In the genomic region with DNA sequence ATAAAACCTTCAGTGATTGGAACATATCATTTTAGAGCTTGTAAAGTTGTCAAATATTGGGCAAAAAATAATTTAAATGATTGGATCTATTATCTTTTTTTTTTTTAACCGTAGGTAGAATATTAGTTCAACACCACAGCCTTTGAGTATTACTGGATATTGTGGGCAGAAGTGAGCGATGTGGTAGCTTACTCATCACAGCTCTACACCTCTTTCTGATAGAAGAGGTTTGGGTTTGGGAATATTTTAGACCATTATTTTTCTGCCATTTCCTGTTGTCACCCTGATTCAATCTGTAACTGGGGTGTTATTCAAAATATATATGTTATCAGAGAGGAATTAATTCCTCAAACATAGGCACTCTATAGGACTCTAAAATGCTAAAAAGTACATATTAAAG, we compare ENCODE assay signal across 17 cellular contexts. TPM values are rescaled to one million over a fixed set of nuclear protein-coding genes. Genes with fewer than 3 reads are reported as not detected.
DNase-seq lines count a peak whose midpoint lies in the region; ATAC-seq and TF ChIP-seq lines count a peak whose summit lies in the region.
"Had no signal": no experiment of that assay in that cellular context is flagged by ENCODE, and none has a peak within 500 bp of the region (broad histone marks: within the 10 kb centered on the region; RNA-seq: fewer than 3 reads in every experiment).

No MANE protein-coding gene starts in this region.

- DNase-seq in mammary epithelial cell, result peak; percentile 62
- DNase-seq in breast epithelium (ENCODE audit: low spot score in 2 of 2), result no peak
- DNase-seq in NCI-H226, result peak; percentile 54
- peak; percentile 11 for DNase-seq in dedifferentiated amniotic fluid mesenchymal stem cell (ENCODE audit: extremely low spot score)
- DNase-seq in stimulated activated naive CD8-positive, alpha-beta T cell treated with anti-CD3 and anti-CD28 coated beads, Interleukin-15, amount 100 ng/mL, for 72 hours, result peak in 1 of 2 donors; percentile 30
- DNase-seq in H4 (ENCODE audit: low spot score), result no peak
- DNase-seq: ACHN; C1 segment of cervical spinal cord; CD8-positive, alpha-beta memory T cell; DMS53; NCI-H1417; NCI-H1930; NCI-H345; NCI-H524 treated with DMSO at 0.1 percent for 48 hours; PC-3 had no signal

- no peak overlapping the region for H3K9ac ChIP-seq in mammary epithelial cell (ENCODE audit: insufficient read depth, low read length)
- H3K9ac ChIP-seq: KMS-11 had no signal

- no peaks in the 10 kb centered on the region for H3K79me2 ChIP-seq in mammary epithelial cell (ENCODE audit: insufficient read depth, low read length)

- no peak overlapping the region for H3K27ac ChIP-seq in mammary epithelial cell (ENCODE audit: insufficient read depth, low read depth, low read length)
- H3K27ac ChIP-seq in breast epithelium, result no peak overlapping the region
- H3K27ac ChIP-seq: KMS-11 had no signal

- CTCF ChIA-PET in mammary epithelial cell (lab: Charles Lee; ENCODE audit: low non-redundant PET), result no interaction called here

- no TSS peak for BruUV-seq in mammary epithelial cell (replicated peaks; lab: Mats Ljungman, UMichigan)

- H3K4me1 Mint-ChIP-seq in stimulated activated naive CD8-positive, alpha-beta T cell treated with anti-CD3 and anti-CD28 coated beads, Interleukin-15, amount 100 ng/mL, for 72 hours, result peaks cover 61% of the 10 kb centered on the region

- no peaks in the 10 kb centered on the region for H4K20me1 ChIP-seq in mammary epithelial cell (ENCODE audit: insufficient read depth, low read length)

- H3K9me3 ChIP-seq in mammary epithelial cell (replicated peaks; ENCODE audit: insufficient read depth, low read length) (no peaks in the 10 kb centered on the region), breast epithelium (no peaks in the 10 kb centered on the region)

- TF ChIP-seq POLR2A in breast epithelium (IDR thresholded peaks at IDR 0.05), result no peak

- intact Hi-C loops in mammary epithelial cell (cut with micrococcal nuclease) (no loop called here), breast epithelium (cut with DNase I; ENCODE audit: low total_unique reads) (no loop called here)

- dilution Hi-C loops in mammary epithelial cell (cut with HindIII; ENCODE audit: low sequenced_read_pairs), result no loop called here

- TF ChIP-seq CTCF in mammary epithelial cell (conservative IDR thresholded peaks at IDR 0.05 in 1 of 2, IDR thresholded peaks at IDR 0.05 in 1 of 2; ENCODE audit: extremely low read depth in 1 of 2, insufficient read depth in 1 of 2, low read depth in 1 of 2, low read length in 2 of 2), result no peak
- no peak for TF ChIP-seq CTCF in breast epithelium (IDR thresholded peaks at IDR 0.05)

- no peak overlapping the region for H3K4me2 ChIP-seq in mammary epithelial cell (ENCODE audit: insufficient read depth, low read depth, low read length)
- H3K4me2 ChIP-seq: KMS-11 had no signal

- no peak overlapping the region for H2AFZ ChIP-seq in mammary epithelial cell (ENCODE audit: low read depth, low read length)

- H3K27me3 Mint-ChIP-seq in stimulated activated naive CD8-positive, alpha-beta T cell treated with anti-CD3 and anti-CD28 coated beads, Interleukin-15, amount 100 ng/mL, for 72 hours, result no peaks in the 10 kb centered on the region

- in situ Hi-C loops in mammary epithelial cell (cut with MboI; ENCODE audit: low sequenced_read_pairs in 2 of 2), result no loop called here

- H3K4me1 ChIP-seq in mammary epithelial cell (ENCODE audit: insufficient read depth, low read length), result peaks cover 15% of the 10 kb centered on the region
- no peaks in the 10 kb centered on the region for H3K4me1 ChIP-seq in breast epithelium

- ATAC-seq in stimulated activated naive CD8-positive, alpha-beta T cell treated with anti-CD3 and anti-CD28 coated beads, Interleukin-15, amount 100 ng/mL, for 72 hours, result peak; percentile 93
- no peak for ATAC-seq in HG02610 (IDR thresholded peaks at IDR 0.05; ENCODE audit: unreplicated experiment)
- ATAC-seq: PC-3 had no signal

- peaks cover 5 to 7% of the 10 kb centered on the region in 2 donors for H3K9me3 Mint-ChIP-seq in stimulated activated naive CD8-positive, alpha-beta T cell treated with anti-CD3 and anti-CD28 coated beads, Interleukin-15, amount 100 ng/mL, for 72 hours
- H3K9me3 Mint-ChIP-seq: CD8-positive, alpha-beta memory T cell had no signal

- 12% methylated on average over 2 of the region's 2 CpGs for WGBS in mammary epithelial cell (ENCODE audit: low coverage, missing lambda C conversion rate)

- peak overlapping the region in 1 of 2 donors; percentile 57 for H3K4me3 Mint-ChIP-seq in stimulated activated naive CD8-positive, alpha-beta T cell treated with anti-CD3 and anti-CD28 coated beads, Interleukin-15, amount 100 ng/mL, for 72 hours
- H3K4me3 Mint-ChIP-seq: CD8-positive, alpha-beta memory T cell had no signal

- H3K36me3 ChIP-seq in mammary epithelial cell (ENCODE audit: insufficient read depth, low read length) (no peaks in the 10 kb centered on the region), breast epithelium (no peaks in the 10 kb centered on the region)

- H3K27me3 ChIP-seq in mammary epithelial cell (ENCODE audit: insufficient read depth, low read length) (no peaks in the 10 kb centered on the region), breast epithelium (no peaks in the 10 kb centered on the region)

- H3K4me3 ChIP-seq in mammary epithelial cell (replicated peaks in 1 of 3; ENCODE audit: insufficient read depth in 1 of 3, low read depth in 2 of 3, low read length in 3 of 3) (no peak overlapping the region), breast epithelium (no peak overlapping the region)

- no peak overlapping the region for H3K27ac Mint-ChIP-seq in stimulated activated naive CD8-positive, alpha-beta T cell treated with anti-CD3 and anti-CD28 coated beads, Interleukin-15, amount 100 ng/mL, for 72 hours

RNA-seq across cellular contexts. Expression of a gene that starts 34.8 kb away (rescaled TPM):
- total RNA-seq in mammary epithelial cell (100 to 1,000 TPM; 774 to 995 TPM), breast epithelium (100 to 1,000 TPM; 250 to 424 (median 399) TPM)
- 153 TPM for polyA plus RNA-seq in mammary epithelial cell
- polyA minus RNA-seq in mammary epithelial cell, result 348 TPM
- total RNA-seq in H4 (2014; rRNA removed; shearing (Covaris generic)), result 203 and 263 TPM in 2 replicates

Comparison
In these comparisons a context has a peak if more than half of its experiments do, and no peak if none do; other contexts are left out.
1. DNase-seq: peak in mammary epithelial cell (single experiment), NCI-H226 (single experiment) and dedifferentiated amniotic fluid mesenchymal stem cell (single experiment); none in breast epithelium (0 of 2) and H4 (single experiment).